In genomic region chr2:217918220-217919024, GRCh38 we compare ENCODE assay signal across 11 cellular contexts.
DNase-seq lines count a peak whose midpoint lies in the region; ATAC-seq and TF ChIP-seq lines count a peak whose summit lies in the region.
"Had no signal": no experiment of that assay in that cellular context is flagged by ENCODE, and none has a peak within 500 bp of the region (broad histone marks: within the 10 kb centered on the region; RNA-seq: fewer than 3 reads in every experiment).

No MANE protein-coding gene starts in this region.

- no peak for TF ChIP-seq RAD21 in HCT116 (IDR thresholded peaks at IDR 0.05; ENCODE audit: low read depth)

- peak; percentile 14 to 39 (median 26); a peak in 4 of 6 replicates for TF ChIP-seq CTCF in HCT116 (IDR thresholded peaks at IDR 0.05 in 2 of 3, conservative IDR thresholded peaks at IDR 0.05 in 1 of 3; ENCODE audit: borderline replicate concordance in 1 of 3, insufficient read depth in 1 of 3, low read depth in 2 of 3, low read length in 2 of 3)
- TF ChIP-seq CTCF in astrocyte of the spinal cord (IDR thresholded peaks at IDR 0.05; ENCODE audit: low read depth, low read length), result no peak
- TF ChIP-seq CTCF in stomach (IDR thresholded peaks at IDR 0.05), result no peak

- intact Hi-C loops in HCT116 (cut with micrococcal nuclease), result no loop called here
- intact Hi-C loops in stomach (cut with DNase I; ENCODE audit: low total_unique reads), result no loop called here

- H4K20me1 ChIP-seq in HCT116 (ENCODE audit: insufficient read depth), result no peaks in the 10 kb centered on the region

- H3K79me2 ChIP-seq in HCT116 (ENCODE audit: insufficient read depth, low read length), result no peaks in the 10 kb centered on the region

- H3K36me3 ChIP-seq in HCT116 (ENCODE audit: control insufficient read depth in 1 of 2, insufficient read depth in 2 of 2, low read length in 2 of 2) (no peaks in the 10 kb centered on the region), stomach (peaks cover 0 to 24% (median 8%) of the 10 kb centered on the region in 4 donors)

- H3K9ac ChIP-seq in HCT116 (ENCODE audit: low read length), result no peak overlapping the region

- H3K27me3 ChIP-seq in HCT116 (ENCODE audit: insufficient read depth, low read length) (no peaks in the 10 kb centered on the region), stomach (no peaks in the 10 kb centered on the region)
- H3K27me3 ChIP-seq: hepatocyte had no signal

- WGBS in stomach, 5 donors, result 54 to 66% (median 60%) methylated on average over 18 to 24 of the region's 24 CpGs

- H3K9me3 ChIP-seq in HCT116 (ENCODE audit: control insufficient read depth in 1 of 2, insufficient read depth in 1 of 2, low read depth in 1 of 2, low read length in 2 of 2), result no peaks in the 10 kb centered on the region
- no peaks in the 10 kb centered on the region for H3K9me3 ChIP-seq in stomach

- no peak overlapping the region for H3K27ac ChIP-seq in HCT116 (ENCODE audit: low read depth, low read length)
- peak overlapping the region in 4 of 5 donors; percentile 88 to 92 (median 92) for H3K27ac ChIP-seq in stomach
- H3K27ac ChIP-seq: hepatocyte had no signal

- BruUV-seq in HCT116 (replicated peaks; lab: Mats Ljungman, UMichigan), result no TSS peak

- TF ChIP-seq EP300 in stomach (IDR thresholded peaks at IDR 0.05), result no peak

- ATAC-seq in HCT116 (peak; percentile 83), GM18870 (IDR thresholded peaks at IDR 0.05; ENCODE audit: unreplicated experiment) (no peak), GM21381 (IDR thresholded peaks at IDR 0.05; ENCODE audit: unreplicated experiment) (no peak)

- CTCF ChIA-PET in HCT116 (lab: Charles Lee), result interaction anchor here (1.0 kb wide), 1 partner anchor 19 kb away, joined by 3 read pairs; no protein-coding TSS in a partner anchor

- no peak overlapping the region for H2AFZ ChIP-seq in HCT116 (ENCODE audit: low read depth, low read length, poor library complexity, severe bottlenecking)
- H2AFZ ChIP-seq: hepatocyte had no signal

- H3K4me2 ChIP-seq in HCT116 (ENCODE audit: low read length), result no peak overlapping the region
- H3K4me2 ChIP-seq: hepatocyte had no signal

- no peaks in the 10 kb centered on the region for H3K9me2 ChIP-seq in HCT116 (ENCODE audit: insufficient read depth)

- TF ChIP-seq POLR2A in HCT116 (IDR thresholded peaks at IDR 0.05; ENCODE audit: borderline replicate concordance, extremely low read depth, insufficient read depth, insufficient read length) (no peak), stomach (IDR thresholded peaks at IDR 0.05) (no peak)

- DNase-seq in HCT116 (ENCODE audit: low read depth, low spot score) (no peak), astrocyte of the spinal cord (ENCODE audit: low read depth, low spot score) (peak; percentile 39), iPS-NIHi7 (ENCODE audit: extremely low spot score) (peak; percentile 70), stomach (no peak), NCI-H1105 treated with DMSO at 0.1 percent for 48 hours (lab: John Stamatoyannopoulos, UW) (no peak), activated T-cell treated with anti-CD3 and anti-CD28 coated beads for 4 hours (no peak)
- DNase-seq: OCI-M1; stimulated activated CD4-positive, alpha-beta T cell treated with anti-CD3 and anti-CD28 coated beads, Interleukin-4, amount 100 ng/mL, for 24 hours had no signal

- RAD21 ChIA-PET in HCT116 (lab: Charles Lee; ENCODE audit: low non-redundant PET in 1 of 2, low total read pairs in 2 of 2, uncharacterized antibody in 2 of 2, unreplicated experiment in 2 of 2), result interaction anchor here in 1 of 2 experiments (0.7 kb wide), 1 partner anchor 203 kb away, joined by 3 read pairs; no protein-coding TSS in a partner anchor

- no peak overlapping the region for H3K4me3 ChIP-seq in HCT116 (replicated peaks in 1 of 2; ENCODE audit: low read depth in 1 of 2, low read length in 2 of 2)
- no peak overlapping the region for H3K4me3 ChIP-seq in astrocyte of the spinal cord (ENCODE audit: low read depth, low read length)
- no peak overlapping the region for H3K4me3 ChIP-seq in stomach
- H3K4me3 ChIP-seq: hepatocyte had no signal

- H3K4me1 ChIP-seq in HCT116 (ENCODE audit: control insufficient read depth in 1 of 2, insufficient read depth in 2 of 2, low read length in 2 of 2) (peaks cover 0 to 10% of the 10 kb centered on the region in 2 experiments; a peak in 1 of 4 replicates), stomach (peaks cover 63 to 100% (median 85%) of the 10 kb centered on the region in 4 donors)

- in situ Hi-C loops in astrocyte of the spinal cord (cut with HindIII; ENCODE audit: low sequenced_read_pairs), result no loop called here

- POLR2A ChIA-PET in HCT116 (lab: Charles Lee), result no interaction called here

TF ChIP-seq in HCT116, 20 proteins besides CTCF, POLR2A, EP300 and RAD21:
- TF ChIP-seq SRF (IDR thresholded peaks at IDR 0.05; ENCODE audit: low read depth) (no peak), REST (IDR thresholded peaks at IDR 0.05; ENCODE audit: low read depth) (no peak), FOSL1 (IDR thresholded peaks at IDR 0.05; ENCODE audit: low read depth) (no peak), EGR1 (IDR thresholded peaks at IDR 0.05; ENCODE audit: low read depth) (no peak), CBX3 (IDR thresholded peaks at IDR 0.05; ENCODE audit: low read depth) (no peak), ZNF274 (IDR thresholded peaks at IDR 0.05; ENCODE audit: low read depth, low read length) (no peak), ELF1 (IDR thresholded peaks at IDR 0.05; ENCODE audit: borderline replicate concordance, low read depth) (no peak), ZFX (IDR thresholded peaks at IDR 0.05) (no peak)
- TF ChIP-seq, protein P1, sequence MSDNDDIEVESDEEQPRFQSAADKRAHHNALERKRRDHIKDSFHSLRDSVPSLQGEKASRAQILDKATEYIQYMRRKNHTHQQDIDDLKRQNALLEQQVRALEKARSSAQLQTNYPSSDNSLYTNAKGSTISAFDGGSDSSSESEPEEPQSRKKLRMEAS (IDR thresholded peaks at IDR 0.05), result no peak
- TF ChIP-seq, protein P2, sequence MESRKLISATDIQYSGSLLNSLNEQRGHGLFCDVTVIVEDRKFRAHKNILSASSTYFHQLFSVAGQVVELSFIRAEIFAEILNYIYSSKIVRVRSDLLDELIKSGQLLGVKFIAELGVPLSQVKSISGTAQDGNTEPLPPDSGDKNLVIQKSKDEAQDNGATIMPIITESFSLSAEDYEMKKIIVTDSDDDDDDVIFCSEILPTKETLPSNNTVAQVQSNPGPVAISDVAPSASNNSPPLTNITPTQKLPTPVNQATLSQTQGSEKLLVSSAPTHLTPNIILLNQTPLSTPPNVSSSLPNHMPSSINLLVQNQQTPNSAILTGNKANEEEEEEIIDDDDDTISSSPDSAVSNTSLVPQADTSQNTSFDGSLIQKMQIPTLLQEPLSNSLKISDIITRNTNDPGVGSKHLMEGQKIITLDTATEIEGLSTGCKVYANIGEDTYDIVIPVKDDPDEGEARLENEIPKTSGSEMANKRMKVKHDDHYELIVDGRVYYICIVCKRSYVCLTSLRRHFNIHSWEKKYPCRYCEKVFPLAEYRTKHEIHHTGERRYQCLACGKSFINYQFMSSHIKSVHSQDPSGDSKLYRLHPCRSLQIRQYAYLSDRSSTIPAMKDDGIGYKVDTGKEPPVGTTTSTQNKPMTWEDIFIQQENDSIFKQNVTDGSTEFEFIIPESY (IDR thresholded peaks at IDR 0.05; ENCODE audit: extremely low read depth, insufficient replicate concordance, low read length), result no peak

Comparison
In these comparisons a context has a peak if more than half of its experiments do, and no peak if none do; other contexts are left out.
1. DNase-seq: peak in astrocyte of the spinal cord (single experiment) and iPS-NIHi7 (single experiment); none in HCT116 (single experiment), stomach (single experiment), NCI-H1105 treated with DMSO at 0.1 percent for 48 hours (single experiment) and activated T-cell treated with anti-CD3 and anti-CD28 coated beads for 4 hours (single experiment).
2. CTCF ChIP-seq: peak in HCT116 (3 of 3); none in astrocyte of the spinal cord (single experiment) and stomach (0 of 7).